ENCODE assay signal across 8 cellular contexts in the genomic region with DNA sequence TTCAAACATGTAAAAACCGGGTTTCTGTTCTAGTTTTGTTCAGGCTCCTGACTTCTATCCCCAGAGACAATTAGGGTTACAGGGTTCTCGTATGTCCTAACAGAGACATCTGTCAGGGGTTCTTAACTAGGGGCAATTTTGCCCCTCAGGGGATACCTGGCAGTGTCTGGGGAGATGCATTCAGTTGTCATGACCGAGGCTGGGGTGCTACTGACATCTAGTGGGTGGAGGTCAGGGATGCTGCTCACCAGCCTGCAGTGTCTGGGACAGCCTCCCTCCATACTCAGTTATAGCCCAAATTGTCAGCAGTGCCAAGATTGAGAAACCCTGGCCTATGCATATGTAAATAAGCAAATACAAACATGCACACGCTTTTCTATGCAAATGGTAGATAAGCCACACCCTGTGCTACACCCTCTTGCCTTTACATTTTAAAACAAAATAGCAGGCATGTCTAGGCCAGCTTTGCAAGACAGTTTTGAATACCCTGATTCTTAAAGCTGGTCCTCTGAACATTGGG. TPM values are rescaled to one million over a fixed set of nuclear protein-coding genes. Genes with fewer than 3 reads are reported as not detected.
DNase-seq lines count a peak whose midpoint lies in the region; TF ChIP-seq lines count a peak whose summit lies in the region.

No MANE protein-coding gene starts in this region.

- H3K36me3 ChIP-seq in cardiac muscle cell (no peaks in the 10 kb centered on the region), osteoblast (ENCODE audit: insufficient read depth, low read length) (peaks cover 13% of the 10 kb centered on the region)

- H3K9me3 ChIP-seq in cardiac muscle cell (ENCODE audit: low read depth) (no peaks in the 10 kb centered on the region), osteoblast (ENCODE audit: low read depth, low read length) (no peaks in the 10 kb centered on the region)

- no peak for DNase-seq in cardiac muscle cell (ENCODE audit: low read depth in 1 of 2, low spot score in 1 of 2)
- no peak for DNase-seq in cardiac septum (ENCODE audit: low spot score)
- no peak for DNase-seq in HFF-Myc (ENCODE audit: extremely low read depth, low read depth)
- DNase-seq in NCI-H1436 treated with DMSO at 0.1 percent for 48 hours (lab: John Stamatoyannopoulos, UW), result peak; percentile 52
- DNase-seq in activated T-cell treated with anti-CD3 and anti-CD28 coated beads, Interleukin-2, amount 50 U/mL, for 48 hours, result peak; percentile 73 to 78
- no peak for DNase-seq in osteoblast (ENCODE audit: insufficient read length, low spot score, missing footprints)
- DNase-seq in GOT3 (lab: John Stamatoyannopoulos, UW), result no peak
- DNase-seq in DMS79 (lab: John Stamatoyannopoulos, UW), result no peak

- H3K4me2 ChIP-seq in osteoblast (ENCODE audit: insufficient read depth, low read length), result no peak overlapping the region

- peak; percentile 23 for TF ChIP-seq CTCF in cardiac muscle cell (IDR thresholded peaks at IDR 0.05; ENCODE audit: low read depth, low read length)
- peak; percentile 55 for TF ChIP-seq CTCF in HFF-Myc (IDR thresholded peaks at IDR 0.05; ENCODE audit: low read depth, low read length, missing control alignments)
- TF ChIP-seq CTCF in osteoblast (IDR thresholded peaks at IDR 0.05; ENCODE audit: extremely low read depth, low read depth, low read length), result peak; percentile 53

- H3K79me2 ChIP-seq in osteoblast (ENCODE audit: insufficient read depth, low read length), result no peaks in the 10 kb centered on the region

- H3K27ac ChIP-seq in cardiac muscle cell (no peak overlapping the region), osteoblast (ENCODE audit: low read depth, low read length) (no peak overlapping the region)

- intact Hi-C loops in cardiac septum (cut with DNase I), result no loop called here

- H3K4me3 ChIP-seq in cardiac muscle cell (no peak overlapping the region), HFF-Myc (replicated peaks; ENCODE audit: low read depth, low read length) (no peak overlapping the region), osteoblast (ENCODE audit: insufficient read depth, low read length) (no peak overlapping the region)

- H4K20me1 ChIP-seq in osteoblast (ENCODE audit: insufficient read depth, low read length), result no peaks in the 10 kb centered on the region

- no peak overlapping the region for H2AFZ ChIP-seq in osteoblast (ENCODE audit: low read length)

- H3K27me3 ChIP-seq in cardiac muscle cell (no peaks in the 10 kb centered on the region), osteoblast (ENCODE audit: insufficient read depth, low read length) (no peaks in the 10 kb centered on the region)

- H3K4me1 ChIP-seq in cardiac muscle cell (ENCODE audit: low read depth) (peaks cover 5% of the 10 kb centered on the region), osteoblast (ENCODE audit: insufficient read depth, low read length) (peaks cover 8% of the 10 kb centered on the region)

RNA-seq across cellular contexts. Expression of a gene that starts 37.4 kb away (rescaled TPM):
- total RNA-seq in cardiac muscle cell, result 23.9 and 26.8 TPM in 2 replicates
- polyA plus RNA-seq in cardiac muscle cell, result 17.5 and 23.6 TPM in 2 replicates
- 28.4 TPM for total RNA-seq in cardiac septum
- 18.9 and 25.7 TPM in 2 replicates for total RNA-seq in osteoblast

RNA-seq across cellular contexts. Expression of a gene that starts 39.5 kb away (rescaled TPM):
- total RNA-seq in cardiac muscle cell, result 112 and 115 TPM in 2 replicates
- 78.4 and 92.1 TPM in 2 replicates for polyA plus RNA-seq in cardiac muscle cell
- 68.1 TPM for total RNA-seq in cardiac septum
- total RNA-seq in osteoblast, result 32.7 and 34.0 TPM in 2 replicates

Comparison
In these comparisons a context has a peak if more than half of its experiments do, and no peak if none do; other contexts are left out.
1. DNase-seq: peak in NCI-H1436 treated with DMSO at 0.1 percent for 48 hours (single experiment) and activated T-cell treated with anti-CD3 and anti-CD28 coated beads, Interleukin-2, amount 50 U/mL, for 48 hours (2 of 2); none in cardiac muscle cell (0 of 2), cardiac septum (single experiment), HFF-Myc (single experiment), osteoblast (single experiment), GOT3 (single experiment) and DMS79 (single experiment).
2. Peak in every context shown above with its lines, with median percentiles within 50 percentile points of each other: CTCF ChIP-seq.